In the genomic region with DNA sequence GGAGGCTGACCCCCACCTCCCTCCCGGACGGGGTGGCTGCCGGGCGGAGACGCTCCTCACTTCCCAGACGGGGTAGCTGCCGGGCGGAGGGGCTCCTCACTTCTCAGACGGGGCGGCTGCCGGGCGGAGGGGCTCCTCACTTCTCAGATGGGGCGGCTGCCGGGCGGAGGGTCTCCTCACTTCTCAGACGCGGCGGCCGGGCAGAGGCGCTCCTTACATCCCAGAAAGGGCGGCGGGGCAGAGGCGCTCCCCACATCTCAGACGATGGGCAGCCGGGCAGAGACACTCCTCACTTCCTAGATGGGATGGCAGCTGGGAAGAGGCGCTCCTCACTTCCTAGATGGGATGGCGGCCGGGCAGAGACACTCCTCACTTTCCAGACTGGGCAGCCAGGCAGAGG, we compare ENCODE assay signal across 1 cellular context. TPM values are rescaled to one million over a fixed set of nuclear protein-coding genes. Genes with fewer than 3 reads are reported as not detected.
"Had no signal": no experiment of that assay in that cellular context is flagged by ENCODE, and none has a peak within 500 bp of the region (broad histone marks: within the 10 kb centered on the region; RNA-seq: fewer than 3 reads in every experiment).

No MANE protein-coding gene starts in this region.

RNA-seq across cellular contexts. Expression of gene ARHGAP9, which starts 28.1 kb away (rescaled TPM):
- total RNA-seq: G401 had no signal
